In genomic region chr6:151240861-151241642, GRCh38 we compare ENCODE assay signal across 8 cellular contexts. TPM values are rescaled to one million over a fixed set of nuclear protein-coding genes. Genes with fewer than 3 reads are reported as not detected.
DNase-seq lines count a peak whose midpoint lies in the region; ATAC-seq and TF ChIP-seq lines count a peak whose summit lies in the region.

No MANE protein-coding gene starts in this region.

- H3K9me3 ChIP-seq in cardiac muscle cell (ENCODE audit: low read depth) = no peaks in the 10 kb centered on the region

- no peaks in the 10 kb centered on the region for H3K9me3 Mint-ChIP-seq in activated naive CD8-positive, alpha-beta T cell treated with anti-CD3 and anti-CD28 coated beads, Interleukin-2, amount 50 U/mL, for 24 hours
- H3K9me3 Mint-ChIP-seq in osteocyte (ENCODE audit: unreplicated experiment) = no peaks in the 10 kb centered on the region

- no peaks in the 10 kb centered on the region for H3K27me3 ChIP-seq in cardiac muscle cell

- no peak overlapping the region for H3K27ac Mint-ChIP-seq in activated naive CD8-positive, alpha-beta T cell treated with anti-CD3 and anti-CD28 coated beads, Interleukin-2, amount 50 U/mL, for 24 hours
- H3K27ac Mint-ChIP-seq in osteocyte (ENCODE audit: unreplicated experiment) = peak overlapping the region; percentile 82

- peaks cover 69% of the 10 kb centered on the region for H3K27me3 Mint-ChIP-seq in activated naive CD8-positive, alpha-beta T cell treated with anti-CD3 and anti-CD28 coated beads, Interleukin-2, amount 50 U/mL, for 24 hours
- no peaks in the 10 kb centered on the region for H3K27me3 Mint-ChIP-seq in osteocyte (ENCODE audit: unreplicated experiment)

- TF ChIP-seq CTCF in cardiac muscle cell (IDR thresholded peaks at IDR 0.05; ENCODE audit: low read depth, low read length) (no peak), osteocyte (IDR thresholded peaks at IDR 0.05) (no peak)

- peak overlapping the region; percentile 89 for H3K4me3 ChIP-seq in cardiac muscle cell

- H3K4me1 Mint-ChIP-seq in activated naive CD8-positive, alpha-beta T cell treated with anti-CD3 and anti-CD28 coated beads, Interleukin-2, amount 50 U/mL, for 24 hours = peaks cover 14% of the 10 kb centered on the region
- H3K4me1 Mint-ChIP-seq in osteocyte (ENCODE audit: unreplicated experiment) = peaks cover 33% of the 10 kb centered on the region

- DNase-seq in Daoy (ENCODE audit: low read depth) = peak; percentile 72
- DNase-seq in NCI-H128 (lab: John Stamatoyannopoulos, UW; ENCODE audit: unreplicated experiment) = peak; percentile 45
- peak; percentile 5 for DNase-seq in activated naive CD8-positive, alpha-beta T cell treated with anti-CD3 and anti-CD28 coated beads, Interleukin-2, amount 50 U/mL, for 24 hours
- peak; percentile 69 to 87 for DNase-seq in cardiac muscle cell (ENCODE audit: low read depth in 1 of 2, low spot score in 1 of 2)
- DNase-seq in osteocyte (ENCODE audit: extremely low spot score, unreplicated experiment) = peak; percentile 85
- no peak for DNase-seq in CD1c-positive myeloid dendritic cell (ENCODE audit: extremely low spot score)

- no peaks in the 10 kb centered on the region for H3K36me3 ChIP-seq in cardiac muscle cell

- H3K36me3 Mint-ChIP-seq in activated naive CD8-positive, alpha-beta T cell treated with anti-CD3 and anti-CD28 coated beads, Interleukin-2, amount 50 U/mL, for 24 hours (ENCODE audit: low read depth) = no peaks in the 10 kb centered on the region
- peaks cover 11% of the 10 kb centered on the region for H3K36me3 Mint-ChIP-seq in osteocyte (ENCODE audit: unreplicated experiment)

- peaks cover 16% of the 10 kb centered on the region for H3K4me1 ChIP-seq in cardiac muscle cell (ENCODE audit: low read depth)

- H3K27ac ChIP-seq in cardiac muscle cell = peak overlapping the region; percentile 89

- ATAC-seq in activated naive CD8-positive, alpha-beta T cell treated with anti-CD3 and anti-CD28 coated beads, Interleukin-2, amount 50 U/mL, for 24 hours = no peak
- ATAC-seq in HG03521 (IDR thresholded peaks at IDR 0.05; ENCODE audit: unreplicated experiment) = no peak
- no peak for ATAC-seq in HG02840 (IDR thresholded peaks at IDR 0.05; ENCODE audit: low FRiP score, unreplicated experiment)

- H3K4me3 Mint-ChIP-seq in activated naive CD8-positive, alpha-beta T cell treated with anti-CD3 and anti-CD28 coated beads, Interleukin-2, amount 50 U/mL, for 24 hours = peak overlapping the region; percentile 61
- H3K4me3 Mint-ChIP-seq in osteocyte (ENCODE audit: unreplicated experiment) = peak overlapping the region; percentile 90

RNA-seq across cellular contexts. Expression of gene AKAP12, which starts 1.3 kb away (rescaled TPM):
- total RNA-seq in Daoy (2014; rRNA removed; shearing (Covaris generic)) = 380 and 396 TPM in 2 replicates
- total RNA-seq in cardiac muscle cell (44.4 and 84.9 TPM in 2 replicates), osteocyte (154 and 165 TPM in 2 replicates)
- polyA plus RNA-seq in cardiac muscle cell = 66.5 and 81.7 TPM in 2 replicates
